In the genomic region with DNA sequence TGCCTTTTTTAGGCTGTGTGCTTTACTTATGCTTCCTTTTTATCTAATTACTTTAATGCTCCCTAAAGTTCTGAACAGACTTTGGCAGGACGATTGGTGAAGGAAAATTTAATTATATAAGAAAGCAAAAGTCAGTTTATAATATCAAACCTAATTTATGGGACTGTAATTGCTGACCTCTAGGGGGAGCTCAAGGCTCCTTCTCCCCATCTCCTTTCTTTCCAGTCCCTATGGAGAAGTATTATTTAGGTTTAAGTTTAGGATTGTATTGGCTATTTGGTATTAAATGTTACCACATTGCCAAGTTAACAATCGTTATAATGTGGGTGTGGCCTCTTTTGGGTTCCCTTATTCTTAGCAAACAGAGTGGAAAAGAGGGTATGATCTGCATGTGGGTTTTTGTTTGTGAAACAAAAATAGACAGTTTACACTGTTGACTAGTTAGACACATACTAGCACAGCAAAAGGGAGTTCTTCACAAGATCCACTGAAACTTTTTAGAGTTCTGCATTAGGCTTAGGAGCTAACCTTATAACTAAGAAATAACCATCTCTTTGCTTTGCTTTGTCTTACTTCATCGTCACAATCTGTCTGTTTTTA, we compare ENCODE assay signal across 9 cellular contexts. TPM values are rescaled to one million over a fixed set of nuclear protein-coding genes. Genes with fewer than 3 reads are reported as not detected.
DNase-seq lines count a peak whose midpoint lies in the region; ATAC-seq and TF ChIP-seq lines count a peak whose summit lies in the region.
"Had no signal": no experiment of that assay in that cellular context is flagged by ENCODE, and none has a peak within 500 bp of the region (broad histone marks: within the 10 kb centered on the region; RNA-seq: fewer than 3 reads in every experiment).

No MANE protein-coding gene starts in this region.

- ATAC-seq in GM21825 (IDR thresholded peaks at IDR 0.05; ENCODE audit: unreplicated experiment) (no peak), GM21528 (IDR thresholded peaks at IDR 0.05; ENCODE audit: low FRiP score, unreplicated experiment) (no peak), T-cell (replicated peaks in 1 of 4) (no peak)

- H2AFZ ChIP-seq in SK-N-SH (ENCODE audit: low read depth) = no peak overlapping the region

- no peaks in the 10 kb centered on the region for H3K36me3 ChIP-seq in HEK293 (ENCODE audit: control insufficient read depth in 2 of 2, insufficient read depth in 1 of 2, low read length in 2 of 2)
- H3K36me3 ChIP-seq in SK-N-SH (replicated peaks in 1 of 2; ENCODE audit: control insufficient read depth in 1 of 2, insufficient read depth in 2 of 2, low read length in 1 of 2) = no peaks in the 10 kb centered on the region
- no peaks in the 10 kb centered on the region for H3K36me3 ChIP-seq in transverse colon

- no peak overlapping the region for H3K9ac ChIP-seq in SK-N-SH

- H3F3A ChIP-seq in SK-N-SH (replicated peaks; ENCODE audit: insufficient read depth) = no peaks in the 10 kb centered on the region

- no peak for TF ChIP-seq POLR2A in transverse colon (IDR thresholded peaks at IDR 0.05)

- CTCF ChIA-PET in HEK293 (lab: Yijun Ruan, JAX) (interaction anchor here (0.5 to 1.8 kb wide), 14 partner anchors 10 to 1012 kb away, joined by 3 to 9 read pairs (median 3); no protein-coding TSS in a partner anchor), SK-N-SH (lab: Yijun Ruan, JAX) (interaction anchor here (0.8 to 2.0 kb wide), 8 partner anchors 10 to 511 kb away, joined by 3 to 6 read pairs (median 4); no protein-coding TSS in a partner anchor), T-cell (lab: Charles Lee) (no interaction called here)

- no peaks in the 10 kb centered on the region for H3K27me3 ChIP-seq in SK-N-SH (ENCODE audit: insufficient read depth)
- no peaks in the 10 kb centered on the region for H3K27me3 ChIP-seq in transverse colon

- H3K9me2 ChIP-seq in SK-N-SH = no peaks in the 10 kb centered on the region

- WGBS in SK-N-SH (ENCODE audit: low lambda C conversion rate) = 29% methylated on average over 3 of the region's 3 CpGs
- WGBS in transverse colon (ENCODE audit: low coverage in 1 of 2), 2 donors = 33 to 34% methylated on average over 3 of the region's 3 CpGs

- no peaks in the 10 kb centered on the region for H3K27me3 Mint-ChIP-seq in T-cell

- peaks cover 7 to 11% (median 9%) of the 10 kb centered on the region in 3 donors for H3K9me3 Mint-ChIP-seq in T-cell

- H3K4me3 ChIP-seq in HEK293 (ENCODE audit: low read depth, low read length) (no peak overlapping the region), SK-N-SH (ENCODE audit: low read depth in 2 of 2, low read length in 1 of 2) (no peak overlapping the region), transverse colon (no peak overlapping the region)

- H3K27ac ChIP-seq in HEK293 (ENCODE audit: extremely low read depth, low read depth, low read length) (no peak overlapping the region), SK-N-SH (ENCODE audit: low read depth in 2 of 2, low read length in 1 of 2) (no peak overlapping the region; a peak in 1 of 4 replicates), transverse colon (no peak overlapping the region)

- intact Hi-C loops in transverse colon (cut with DNase I; ENCODE audit: low total_unique reads) = no loop called here

- peaks cover 3 to 5% (median 5%) of the 10 kb centered on the region in 3 donors for H3K4me1 Mint-ChIP-seq in T-cell

- in situ Hi-C loops in Caki2 (cut with HindIII; ENCODE audit: low pct_unique_long_range_greater_than_20kb, low sequenced_read_pairs) (no loop called here), transverse colon (cut with MboI; ENCODE audit: low pct_ligation_motif_present in 1 of 4, low pct_unique_long_range_greater_than_20kb in 1 of 4, low sequenced_read_pairs in 3 of 4) (no loop called here)

- no peaks in the 10 kb centered on the region for H3K79me2 ChIP-seq in SK-N-SH (ENCODE audit: insufficient read depth)

- POLR2A ChIA-PET in HEK293 (lab: Yijun Ruan, JAX) (no interaction called here), SK-N-SH (lab: Yijun Ruan, JAX) (no interaction called here), T-cell (lab: Charles Lee) (no interaction called here)

- H3K4me3 Mint-ChIP-seq in T-cell = no peak overlapping the region
- H3K4me3 Mint-ChIP-seq: T-helper 1 cell treated with Interleukin-12 subunit alpha and Interleukin-12 subunit beta and Interleukin-4 antibody, amounts not matched to agents 30 μg/mL and 1 μg/mL, for 36 hours had no signal

- TF ChIP-seq EP300 in SK-N-SH (IDR thresholded peaks at IDR 0.05; ENCODE audit: borderline replicate concordance in 1 of 2, low read depth in 1 of 2, low read length in 1 of 2) (no peak), transverse colon (IDR thresholded peaks at IDR 0.05; ENCODE audit: low read depth) (no peak)

- DNase-seq in Caki2 (ENCODE audit: low read depth) = peak; percentile 4
- DNase-seq in SK-N-SH = peak; percentile 41
- DNase-seq in germinal center (ENCODE audit: low spot score) = peak; percentile 30
- DNase-seq in transverse colon = no peak
- DNase-seq in T-cell = no peak

- H3K36me3 Mint-ChIP-seq in T-cell = peaks cover 6% of the 10 kb centered on the region

- no peak overlapping the region for H3K4me2 ChIP-seq in SK-N-SH

- TF ChIP-seq CTCF in HEK293 (tag by site-specific recombination; IDR thresholded peaks at IDR 0.05) = peak; percentile 41
- TF ChIP-seq CTCF in SK-N-SH (IDR thresholded peaks at IDR 0.05) = peak; percentile 91
- TF ChIP-seq CTCF in transverse colon (IDR thresholded peaks at IDR 0.05) = peak; percentile 47 to 70 (median 64)

- H3K4me1 ChIP-seq in HEK293 (ENCODE audit: control insufficient read depth, insufficient read depth, low read length) = no peaks in the 10 kb centered on the region
- H3K4me1 ChIP-seq in SK-N-SH (ENCODE audit: control insufficient read depth in 1 of 2, insufficient read depth in 2 of 2, low read depth in 1 of 2, low read length in 1 of 2) = peaks cover 0 to 5% of the 10 kb centered on the region in 2 experiments; a peak in 1 of 4 replicates
- H3K4me1 ChIP-seq in transverse colon = peaks cover 0 to 3% (median 0%) of the 10 kb centered on the region in 4 donors

- no peak overlapping the region for H3K27ac Mint-ChIP-seq in T-cell
- H3K27ac Mint-ChIP-seq: T-helper 1 cell treated with Interleukin-12 subunit alpha and Interleukin-12 subunit beta and Interleukin-4 antibody, amounts not matched to agents 30 μg/mL and 1 μg/mL, for 36 hours had no signal

- H3K9me3 ChIP-seq in HEK293 (ENCODE audit: control insufficient read depth, insufficient read depth, low read depth, low read length) = no peaks in the 10 kb centered on the region
- no peaks in the 10 kb centered on the region; the same call in 1 of the 2 replicates for H3K9me3 ChIP-seq in SK-N-SH
- H3K9me3 ChIP-seq in transverse colon = peaks cover under 1 to 3% of the 10 kb centered on the region in 2 donors

- TF ChIP-seq RAD21 in SK-N-SH (IDR thresholded peaks at IDR 0.05; ENCODE audit: low read length) = peak; percentile 48

- H4K20me1 ChIP-seq in SK-N-SH (ENCODE audit: insufficient read depth) = no peaks in the 10 kb centered on the region

TF ChIP-seq in HEK293, 187 proteins besides CTCF, POLR2A, EP300 and RAD21 (continues in another document):
- TF ChIP-seq ZNF654 (tag by site-specific recombination; IDR thresholded peaks at IDR 0.05; ENCODE audit: low read depth) = peak; percentile 26
- no peak for TF ChIP-seq ZBTB20 (tag by site-specific recombination; IDR thresholded peaks at IDR 0.05)

TF ChIP-seq in SK-N-SH, 30 proteins besides CTCF, POLR2A, EP300 and RAD21:
- TF ChIP-seq YY1 (IDR thresholded peaks at IDR 0.05; ENCODE audit: low read depth) = no peak
- TF ChIP-seq TCF12 (IDR thresholded peaks at IDR 0.05) = no peak
- no peak for TF ChIP-seq MAX (IDR thresholded peaks at IDR 0.05; ENCODE audit: low read depth)
- TF ChIP-seq RXRA (IDR thresholded peaks at IDR 0.05; ENCODE audit: borderline replicate concordance, low read depth) = no peak
- peak; percentile 25; the same call in 1 of the 2 replicates for TF ChIP-seq SMC3 (IDR thresholded peaks at IDR 0.05; ENCODE audit: low read depth, low read length)
TF ChIP-seq in SK-N-SH: peak in this region for 1.

RNA-seq across cellular contexts. Expression of gene TNFSF4, which starts 48.2 kb away (rescaled TPM):
- total RNA-seq in Caki2 (2014; rRNA removed; shearing (Covaris generic); ENCODE audit: low replicate concordance) = 0.23 and 1.8 TPM in 2 replicates
- 25.9 and 44.6 TPM in 2 replicates for polyA plus RNA-seq in SK-N-SH (2012; rRNA removed)
- 45.1 and 46.3 TPM in 2 replicates for polyA plus RNA-seq in SK-N-SH (2012; cell fraction: cytosol; rRNA removed)
- 6.9 and 21.7 TPM in 2 replicates for polyA plus RNA-seq in SK-N-SH (2012; cell fraction: nucleus; rRNA removed)
- total RNA-seq in transverse colon (1 to 10 TPM in 3 of 4 donors, not detected in 1; 1.4 to 1.6 (median 1.5) TPM), T-cell (1 to 10 TPM; 1.2 to 3.8 (median 2.5) TPM)

Comparison
In these comparisons a context has a peak if more than half of its experiments do, and no peak if none do; other contexts are left out.
1. DNase-seq: peak in Caki2 (single experiment), SK-N-SH (single experiment) and germinal center (single experiment); none in transverse colon (single experiment) and T-cell (0 of 34).
2. CTCF ChIP-seq: peak in every context shown above with its lines; median percentile 91 in SK-N-SH; 64 in transverse colon; 41 in HEK293.
3. CTCF ChIA-PET loops: an anchor here in HEK293 (0.5 to 1.8 kb wide) and SK-N-SH (0.8 to 2.0 kb wide); none called in T-cell.